ENCODE assay signal across 7 cellular contexts in the genomic region with DNA sequence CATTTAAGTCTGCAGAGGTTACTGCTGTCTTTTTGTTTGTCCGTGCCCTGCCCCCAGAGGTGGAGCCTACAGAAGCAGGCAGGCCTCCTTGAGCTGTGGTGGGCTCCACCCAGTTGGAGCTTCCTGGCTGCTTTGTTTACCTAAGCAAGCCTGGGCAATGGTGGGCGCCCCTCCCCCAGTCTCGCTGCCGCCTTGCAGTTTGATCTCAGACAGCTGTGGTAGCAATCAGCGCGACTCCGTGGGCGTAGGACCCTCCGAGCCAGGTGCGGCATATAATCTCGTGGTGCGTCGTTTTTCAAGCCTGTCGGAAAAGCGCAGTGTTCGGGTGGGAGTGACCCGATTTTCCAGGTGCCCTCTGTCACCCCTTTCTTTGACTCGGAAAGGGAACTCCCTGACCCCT.
DNase-seq lines count a peak whose midpoint lies in the region; FAIRE-seq and TF ChIP-seq lines count a peak whose summit lies in the region.
"Not testable (repeated sequence)": the region's sequence is repeated elsewhere in the genome, so short reads cannot be mapped to it uniquely, and the experiment has no call there.

No MANE protein-coding gene starts in this region.

- TF ChIP-seq RAD21 in H1 (IDR thresholded peaks at IDR 0.05 in 1 of 2, conservative IDR thresholded peaks at IDR 0.05 in 1 of 2; ENCODE audit: low read depth in 2 of 2, low read length in 2 of 2), result not testable (repeated sequence)

- H3K4me1 Mint-ChIP-seq in H9, result peaks cover 8 to 13% of the 10 kb centered on the region in 2 experiments
- H3K4me1 Mint-ChIP-seq in neural progenitor cell; progenitor cell of endocrine pancreas (ENCODE audit: low read depth): not testable (repeated sequence)

- H3K79me1 ChIP-seq in H9 (ENCODE audit: insufficient read depth, low read depth, low read length, poor library complexity, severe bottlenecking); H1 (ENCODE audit: low read depth, low read length): not testable (repeated sequence)

- H2BK20ac ChIP-seq in H9 (ENCODE audit: low read depth, low read length, poor library complexity, severe bottlenecking); H1 (ENCODE audit: low read length): not testable (repeated sequence)

- not testable (repeated sequence) for H4K5ac ChIP-seq in H9 (ENCODE audit: insufficient read length, low read depth, low read length); H1 (ENCODE audit: insufficient read length, low read depth, low read length)

- H2BK15ac ChIP-seq in H9 (ENCODE audit: low read depth, low read length); H1 (ENCODE audit: low read length): not testable (repeated sequence)

- peak overlapping the region; percentile 66 for H3K4me2 ChIP-seq in H9 (ENCODE audit: insufficient read depth, insufficient read length, low read length)
- H3K4me2 ChIP-seq in H1 (ENCODE audit: insufficient read depth in 1 of 2, low read depth in 2 of 2, low read length in 2 of 2), result peak overlapping the region; percentile 23 to 72; a peak in 3 of 4 replicates
- not testable (repeated sequence) for H3K4me2 ChIP-seq in neural progenitor cell

- H3K23ac ChIP-seq in H9 (ENCODE audit: insufficient read length, low read depth, low read length); H1 (ENCODE audit: insufficient read length): not testable (repeated sequence)

- not testable (repeated sequence) for H3K9me3 Mint-ChIP-seq in H9; neural progenitor cell; progenitor cell of endocrine pancreas (ENCODE audit: low read depth)

- H3K56ac ChIP-seq in H9 (ENCODE audit: insufficient read length, low read depth, low read length); H1 (replicated peaks; ENCODE audit: insufficient read length, low read depth, low read length): not testable (repeated sequence)

- peak overlapping the region; percentile 45 for H3K18ac ChIP-seq in H9 (ENCODE audit: insufficient read length, low read depth, low read length)
- H3K18ac ChIP-seq in H1 (ENCODE audit: extremely low read depth, low read length), result not testable (repeated sequence)

- not testable (repeated sequence) for TF ChIP-seq EP300 in H1 (IDR thresholded peaks at IDR 0.05; ENCODE audit: borderline replicate concordance in 1 of 2, low read depth in 2 of 2, low read length in 2 of 2)

- not testable (repeated sequence) for H3K36me3 ChIP-seq in H1 (ENCODE audit: control insufficient read depth in 2 of 4, insufficient read depth in 4 of 4, low read length in 3 of 4); iPS-15b (ENCODE audit: control insufficient read depth, insufficient read depth, low read length); neural progenitor cell

- H3K4me3 ChIP-seq in H1 (ENCODE audit: extremely low read depth in 1 of 4, insufficient read depth in 2 of 4, low read depth in 3 of 4, low read length in 4 of 4) (peak overlapping the region in 3 of 4 experiments; percentile 8 to 47 (median 45); a peak in 5 of 8 replicates), iPS-15b (ENCODE audit: low read depth, low read length) (peak overlapping the region; percentile 54)
- H3K4me3 ChIP-seq in neural progenitor cell, result not testable (repeated sequence)

- H2BK12ac ChIP-seq in H9 (ENCODE audit: insufficient read length, low read depth, low read length), result not testable (repeated sequence)
- H2BK12ac ChIP-seq in H1 (ENCODE audit: low read depth, low read length), result peak overlapping the region; percentile 39; the same call in 1 of the 2 replicates

- H3K4me1 ChIP-seq in H9 (ENCODE audit: insufficient read depth, low read length); H1 (replicated peaks in 1 of 4; ENCODE audit: control insufficient read depth in 3 of 4, insufficient read depth in 4 of 4, low read length in 3 of 4); iPS-15b (ENCODE audit: control insufficient read depth, insufficient read depth, low read length); neural progenitor cell: not testable (repeated sequence)

- not testable (repeated sequence) for H3K27me3 Mint-ChIP-seq in H9 (ENCODE audit: low read depth); neural progenitor cell (ENCODE audit: insufficient read depth, low read depth); progenitor cell of endocrine pancreas

- not testable (repeated sequence) for TF ChIP-seq POLR2A in H1 (IDR thresholded peaks at IDR 0.05; ENCODE audit: control extremely low read depth in 1 of 2, low read depth in 2 of 2, low read length in 2 of 2)

- not testable (repeated sequence) for H3K79me2 ChIP-seq in H9 (ENCODE audit: insufficient read depth, low read length); H1 (ENCODE audit: control insufficient read depth in 1 of 2, insufficient read depth in 2 of 2, low read length in 2 of 2); neural progenitor cell (ENCODE audit: low read depth)

- H3K9ac ChIP-seq in H9 (ENCODE audit: extremely low read depth, insufficient read length, low read length); H1 (replicated peaks in 1 of 4; ENCODE audit: extremely low read depth in 1 of 4, low read depth in 3 of 4, low read length in 3 of 4); iPS-15b (ENCODE audit: low read depth, low read length); neural progenitor cell: not testable (repeated sequence)

- not testable (repeated sequence) for H3K9me3 ChIP-seq in H9 (ENCODE audit: control insufficient read depth, low read depth, low read length); H1 (ENCODE audit: insufficient read depth in 2 of 2, low read depth in 1 of 2, low read length in 1 of 2); iPS-15b (ENCODE audit: control insufficient read depth, insufficient read depth, low read length); neural progenitor cell (ENCODE audit: low read depth)

- H3K14ac ChIP-seq in H9 (ENCODE audit: insufficient read depth, low read length), result 0 out of 2 replicates have a peak overlapping the region, but pooled peaks have one; percentile 17
- not testable (repeated sequence) for H3K14ac ChIP-seq in H1 (ENCODE audit: insufficient read length)

- peak overlapping the region; percentile 80 to 90 (median 82); a peak in 5 of 7 replicates for H3K27ac Mint-ChIP-seq in H9
- not testable (repeated sequence) for H3K27ac Mint-ChIP-seq in neural progenitor cell
- peak overlapping the region; percentile 80 for H3K27ac Mint-ChIP-seq in progenitor cell of endocrine pancreas

- H4K91ac ChIP-seq in H9 (ENCODE audit: insufficient read length, low read depth, low read length); H1 (replicated peaks; ENCODE audit: insufficient read length, low read length): not testable (repeated sequence)

- FAIRE-seq in H1 (lab: Jason Lieb, UNC), result not testable (repeated sequence)

- CTCF ChIA-PET in H1 (lab: Charles Lee; ENCODE audit: partially characterized antibody), result interaction anchor here (1.4 kb wide), 1 partner anchor 29 kb away, joined by 3 read pairs; no protein-coding TSS in a partner anchor

- H2AK5ac ChIP-seq in H9 (ENCODE audit: insufficient read length, low read length); H1 (ENCODE audit: low read depth, low read length): not testable (repeated sequence)

- no CpG with 5 or more reads among the region's 18 CpGs for WGBS in H9 (ENCODE audit: extremely low coverage, insufficient read length, low lambda C conversion rate)
- 51% methylated on average over 17 of the region's 18 CpGs; no CpG with 5 or more reads in 1 of the 2 experiments for WGBS in H1 (ENCODE audit: extremely low coverage in 1 of 2, insufficient coverage in 1 of 2, insufficient read length in 1 of 2, insufficient replicate concordance in 2 of 2, low coverage in 1 of 2, low lambda C conversion rate in 2 of 2, missing lambda C conversion rate in 1 of 2), 2 experiments

- POLR2A ChIA-PET in H1 (lab: Charles Lee; ENCODE audit: partially characterized antibody), result not testable (repeated sequence)

- not testable (repeated sequence) for H2BK120ac ChIP-seq in H9 (ENCODE audit: low read depth, low read length, poor library complexity, severe bottlenecking); H1 (replicated peaks; ENCODE audit: low read depth, low read length)

- not testable (repeated sequence) for H3T11ph ChIP-seq in H9 (ENCODE audit: low read length)

- TF ChIP-seq CTCF in H9 (conservative IDR thresholded peaks at IDR 0.05); H1 (IDR thresholded peaks at IDR 0.05; ENCODE audit: control extremely low read depth in 1 of 3, insufficient read depth in 1 of 3, low read depth in 1 of 3, low read length in 3 of 3); neural progenitor cell (IDR thresholded peaks at IDR 0.05); progenitor cell of endocrine pancreas (IDR thresholded peaks at IDR 0.05; ENCODE audit: unreplicated experiment): not testable (repeated sequence)

- DNase-seq in ELF-1 (ENCODE audit: low read depth, low spot score), result peak; percentile 60
- peak; percentile 40 for DNase-seq in H9
- peak; percentile 1 for DNase-seq in NCI-H748 (lab: John Stamatoyannopoulos, UW; ENCODE audit: unreplicated experiment)
- DNase-seq in H1 (ENCODE audit: low read depth in 1 of 2, low spot score in 2 of 2), result peak in 1 of 2 experiments; percentile 58
- DNase-seq in neural progenitor cell (ENCODE audit: low spot score); progenitor cell of endocrine pancreas (ENCODE audit: low spot score, unreplicated experiment): not testable (repeated sequence)

- H4K8ac ChIP-seq in H9 (replicated peaks; ENCODE audit: insufficient read length, low read depth, low read length); H1 (ENCODE audit: extremely low read depth, insufficient read depth, low read length): not testable (repeated sequence)

- not testable (repeated sequence) for H3F3A ChIP-seq in neural progenitor cell (ENCODE audit: low read depth)

- not testable (repeated sequence) for H3K4ac ChIP-seq in H9 (ENCODE audit: low read depth, low read length); H1 (replicated peaks; ENCODE audit: insufficient read length, low read depth, low read length)

- H2BK5ac ChIP-seq in H9 (ENCODE audit: insufficient read length, low read length), result not testable (repeated sequence)
- peak overlapping the region; percentile 85 for H2BK5ac ChIP-seq in H1 (ENCODE audit: low read depth, low read length)

- not testable (repeated sequence) for H3K27me3 ChIP-seq in H9 (ENCODE audit: insufficient read depth, low read length); H1 (replicated peaks in 1 of 4; ENCODE audit: control insufficient read depth in 3 of 4, extremely low read depth in 1 of 4, insufficient read depth in 3 of 4, low read length in 3 of 4); iPS-15b (ENCODE audit: control insufficient read depth, insufficient read depth, low read length); neural progenitor cell

- H3K36me3 Mint-ChIP-seq in H9 (ENCODE audit: insufficient read depth in 1 of 3, low read depth in 3 of 3); neural progenitor cell; progenitor cell of endocrine pancreas (ENCODE audit: insufficient read depth): not testable (repeated sequence)

- H4K20me1 ChIP-seq in H9 (ENCODE audit: control insufficient read depth, insufficient read depth, insufficient read length); H1 (replicated peaks in 1 of 2; ENCODE audit: control insufficient read depth in 1 of 2, insufficient read depth in 2 of 2, low read length in 2 of 2); neural progenitor cell (ENCODE audit: low read depth): not testable (repeated sequence)

- not testable (repeated sequence) for H2AFZ ChIP-seq in H9 (ENCODE audit: low read length)
- H2AFZ ChIP-seq in H1 (ENCODE audit: low read length) (0 out of 2 replicates have a peak overlapping the region, but pooled peaks have one; percentile 94), neural progenitor cell (replicated peaks) (peak overlapping the region; percentile 61)

- peak overlapping the region; percentile 70 to 79; a peak in 4 of 5 replicates for H3K4me3 Mint-ChIP-seq in H9
- not testable (repeated sequence) for H3K4me3 Mint-ChIP-seq in neural progenitor cell
- peak overlapping the region; percentile 75 for H3K4me3 Mint-ChIP-seq in progenitor cell of endocrine pancreas (ENCODE audit: low read depth)

- H3K27ac ChIP-seq in H9 (ENCODE audit: insufficient read length, low read depth, low read length); H1 (ENCODE audit: low read depth, low read length); neural progenitor cell: not testable (repeated sequence)

- not testable (repeated sequence) for H3K23me2 ChIP-seq in H9 (ENCODE audit: insufficient read length, low read depth, low read length, poor library complexity, severe bottlenecking); H1 (ENCODE audit: low read depth, low read length)
